Comparison of ENCODE assay signal across 8 cellular contexts in genomic region chr17:61399131-61400057, GRCh38. TPM values are rescaled to one million over a fixed set of nuclear protein-coding genes. Genes with fewer than 3 reads are reported as not detected.
DNase-seq lines count a peak whose midpoint lies in the region; TF ChIP-seq lines count a peak whose summit lies in the region.

Gene TBX2, plus strand, starts transcription at chr17:61399843. Its CDS starts 334 bp downstream, at chr17:61400177.

- H3K4me3 ChIP-seq in OCI-LY1 (ENCODE audit: low read depth, low read length, poor library complexity, severe bottlenecking) (peak within 1 kb of the TSS; percentile 47), liver (ENCODE audit: low read depth in 1 of 3, low read length in 3 of 3) (peak within 1 kb of the TSS in 2 of 3 donors; percentile 1 to 67)

- no peaks in the 10 kb centered on the region for H3K79me2 ChIP-seq in OCI-LY1 (ENCODE audit: insufficient read depth, low read length)

- peaks cover 7% of the 10 kb centered on the region; the same call in 1 of the 2 replicates for H3K27me3 ChIP-seq in OCI-LY1 (ENCODE audit: insufficient read depth, low read length)
- H3K27me3 ChIP-seq in liver (ENCODE audit: control insufficient read depth in 4 of 4, insufficient read depth in 4 of 4, low read length in 3 of 4) = peaks cover 5 to 21% (median 13%) of the 10 kb centered on the region in 4 donors

- H3K9ac ChIP-seq in OCI-LY1 (ENCODE audit: low read length) = no peak within 1 kb of the TSS
- no peak within 1 kb of the TSS for H3K9ac ChIP-seq in liver (ENCODE audit: low read depth in 1 of 2, low read length in 2 of 2)

- WGBS in liver = 3% methylated on average over 97 of the region's 97 CpGs

- H3K9me3 ChIP-seq in OCI-LY1 (ENCODE audit: low read length) (no peaks in the 10 kb centered on the region), liver (ENCODE audit: control insufficient read depth in 4 of 4, low read length in 3 of 4) (peaks cover 0 to 3% (median 0%) of the 10 kb centered on the region in 4 donors)

- H3K9me2 ChIP-seq in OCI-LY1 (ENCODE audit: low read depth, low read length) = no peaks in the 10 kb centered on the region

- H3K27ac ChIP-seq in OCI-LY1 (ENCODE audit: low read depth, low read length, poor library complexity, severe bottlenecking) (no peak within 1 kb of the TSS), liver (ENCODE audit: low read depth in 1 of 2, low read length in 2 of 2) (peak within 1 kb of the TSS; percentile 50 to 71)

- H3K4me1 ChIP-seq in OCI-LY1 (ENCODE audit: insufficient read depth, low read length, severe bottlenecking) (peaks cover 8% of the 10 kb centered on the region), liver (ENCODE audit: control insufficient read depth in 4 of 4, insufficient read depth in 4 of 4, low read length in 3 of 4) (peaks cover 6 to 39% (median 22%) of the 10 kb centered on the region in 4 donors)

- H3K36me3 ChIP-seq in OCI-LY1 (ENCODE audit: insufficient read depth, low read length) = no peaks in the 10 kb centered on the region
- H3K36me3 ChIP-seq in liver (ENCODE audit: control insufficient read depth in 4 of 4, insufficient read depth in 3 of 4, low read depth in 1 of 4, low read length in 3 of 4) = no peaks in the 10 kb centered on the region

- peak within 1 kb of the TSS; percentile 89 for H3K27ac Mint-ChIP-seq in chondrocyte (ENCODE audit: unreplicated experiment)

- no peak within 1 kb of the TSS for H2AFZ ChIP-seq in OCI-LY1 (ENCODE audit: low read length)

- H3K9me3 Mint-ChIP-seq in chondrocyte (ENCODE audit: low read depth) = no peaks in the 10 kb centered on the region

- DNase-seq in DMS53 (lab: John Stamatoyannopoulos, UW) (peak; percentile 57), DMS53 treated with DMSO at 0.1 percent for 48 hours (lab: John Stamatoyannopoulos, UW; ENCODE audit: unreplicated experiment) (no peak), chondrocyte (ENCODE audit: low spot score) (no peak), GM19238 (ENCODE audit: insufficient read length, low spot score) (no peak)
- no peak for DNase-seq in activated effector memory CD4-positive, alpha-beta T cell treated with anti-CD3 and anti-CD28 coated beads, Interleukin-2, amount 50 U/mL, for 16 hours

- H4K20me1 ChIP-seq in OCI-LY1 (ENCODE audit: insufficient read depth, low read length) = no peaks in the 10 kb centered on the region

- no peak for TF ChIP-seq CTCF in OCI-LY1 (IDR thresholded peaks at IDR 0.05; ENCODE audit: low read length)
- TF ChIP-seq CTCF in chondrocyte (IDR thresholded peaks at IDR 0.05) = peak; percentile 51
- TF ChIP-seq CTCF in liver (IDR thresholded peaks at IDR 0.05; ENCODE audit: low read depth, low read length, missing input control) = no peak
- TF ChIP-seq CTCF in subcutaneous adipose tissue (IDR thresholded peaks at IDR 0.05; ENCODE audit: low read depth) = peak; percentile 44

- TF ChIP-seq RAD21 in liver (IDR thresholded peaks at IDR 0.05) = no peak

- H3K4me2 ChIP-seq in OCI-LY1 (ENCODE audit: low read length) = peak within 1 kb of the TSS; percentile 40

- peaks cover 6% of the 10 kb centered on the region for H3K36me3 Mint-ChIP-seq in chondrocyte (ENCODE audit: low read depth)

- no peaks in the 10 kb centered on the region for H3F3A ChIP-seq in OCI-LY1 (ENCODE audit: insufficient read depth, low read length)

- peaks cover 8% of the 10 kb centered on the region for H3K27me3 Mint-ChIP-seq in chondrocyte (ENCODE audit: low read depth)

- H3K4me1 Mint-ChIP-seq in chondrocyte (ENCODE audit: low read depth) = peaks cover 24% of the 10 kb centered on the region

- peak within 1 kb of the TSS; percentile 80 for H3K4me3 Mint-ChIP-seq in chondrocyte (ENCODE audit: unreplicated experiment)

TF ChIP-seq in liver, 16 proteins besides CTCF, POLR2A, EP300 and RAD21:
- TF ChIP-seq RXRA (IDR thresholded peaks at IDR 0.05) = no peak
- TF ChIP-seq EGR1 (IDR thresholded peaks at IDR 0.05; ENCODE audit: low read depth in 2 of 2) = no peak
- no peak for TF ChIP-seq HNF4G (IDR thresholded peaks at IDR 0.05)
- TF ChIP-seq, protein P1, sequence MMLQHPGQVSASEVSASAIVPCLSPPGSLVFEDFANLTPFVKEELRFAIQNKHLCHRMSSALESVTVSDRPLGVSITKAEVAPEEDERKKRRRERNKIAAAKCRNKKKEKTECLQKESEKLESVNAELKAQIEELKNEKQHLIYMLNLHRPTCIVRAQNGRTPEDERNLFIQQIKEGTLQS (IDR thresholded peaks at IDR 0.05) = no peak
- no peak for TF ChIP-seq REST (IDR thresholded peaks at IDR 0.05)
- TF ChIP-seq JUND (IDR thresholded peaks at IDR 0.05) = no peak
- no peak for TF ChIP-seq FOXA1 (IDR thresholded peaks at IDR 0.05)
- TF ChIP-seq, protein P2, sequence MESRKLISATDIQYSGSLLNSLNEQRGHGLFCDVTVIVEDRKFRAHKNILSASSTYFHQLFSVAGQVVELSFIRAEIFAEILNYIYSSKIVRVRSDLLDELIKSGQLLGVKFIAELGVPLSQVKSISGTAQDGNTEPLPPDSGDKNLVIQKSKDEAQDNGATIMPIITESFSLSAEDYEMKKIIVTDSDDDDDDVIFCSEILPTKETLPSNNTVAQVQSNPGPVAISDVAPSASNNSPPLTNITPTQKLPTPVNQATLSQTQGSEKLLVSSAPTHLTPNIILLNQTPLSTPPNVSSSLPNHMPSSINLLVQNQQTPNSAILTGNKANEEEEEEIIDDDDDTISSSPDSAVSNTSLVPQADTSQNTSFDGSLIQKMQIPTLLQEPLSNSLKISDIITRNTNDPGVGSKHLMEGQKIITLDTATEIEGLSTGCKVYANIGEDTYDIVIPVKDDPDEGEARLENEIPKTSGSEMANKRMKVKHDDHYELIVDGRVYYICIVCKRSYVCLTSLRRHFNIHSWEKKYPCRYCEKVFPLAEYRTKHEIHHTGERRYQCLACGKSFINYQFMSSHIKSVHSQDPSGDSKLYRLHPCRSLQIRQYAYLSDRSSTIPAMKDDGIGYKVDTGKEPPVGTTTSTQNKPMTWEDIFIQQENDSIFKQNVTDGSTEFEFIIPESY (IDR thresholded peaks at IDR 0.05) = no peak
- no peak for TF ChIP-seq MAX (IDR thresholded peaks at IDR 0.05)
- no peak for TF ChIP-seq SP1 (IDR thresholded peaks at IDR 0.05)
- no peak for TF ChIP-seq NR2F2 (IDR thresholded peaks at IDR 0.05)
- TF ChIP-seq FOXA2 (IDR thresholded peaks at IDR 0.05) = no peak
TF ChIP-seq in liver: peak in this region for 0.

RNA-seq across cellular contexts. Expression of gene TBX2, which starts in this region (rescaled TPM):
- total RNA-seq in chondrocyte (2.0 to 8.6 TPM (median 8.4 TPM) in 3 replicates), liver (1 to 10 TPM; 2.4 to 3.1 TPM), subcutaneous adipose tissue (10 to 100 TPM in 1 of 4 donors, 1 to 10 TPM in 3; 2.5 to 16.2 (median 4.1) TPM)
- polyA plus RNA-seq in liver = 1 to 10 TPM in 1 of 2 donors, under 1 TPM in 1; 0.85 to 2.6 TPM

Comparison
In these comparisons a context has a peak if more than half of its experiments do, and no peak if none do; other contexts are left out.
1. CTCF ChIP-seq: peak in chondrocyte (single experiment) and subcutaneous adipose tissue (single experiment); none in OCI-LY1 (single experiment) and liver (single experiment).